In genomic region chrX:150062292-150063137, GRCh38 we compare ENCODE assay signal across 10 cellular contexts.
A peak's percentile ranks its signal among the peaks of the same experiment; 100 is the strongest.
DNase-seq lines count a peak whose midpoint lies in the region; ATAC-seq and TF ChIP-seq lines count a peak whose summit lies in the region.
"Had no signal": no experiment of that assay in that cellular context is flagged by ENCODE, and none has a peak within 500 bp of the region (broad histone marks: within the 10 kb centered on the region; RNA-seq: fewer than 3 reads in every experiment).

No MANE protein-coding gene starts in this region.

- H3K23ac ChIP-seq in mesenchymal stem cell (ENCODE audit: low read length in 2 of 2) = no peak overlapping the region

- H3K36me3 Mint-ChIP-seq in naive thymus-derived CD4-positive, alpha-beta T cell = no peaks in the 10 kb centered on the region

- no peaks in the 10 kb centered on the region for H3K79me1 ChIP-seq in mesenchymal stem cell (replicated peaks; ENCODE audit: low read length, poor library complexity, severe bottlenecking)

- intact Hi-C loops in body of pancreas (cut with DNase I) = no loop called here
- intact Hi-C loops in naive thymus-derived CD4-positive, alpha-beta T cell (cut with micrococcal nuclease) = no loop called here

- no peak overlapping the region for H3K4ac ChIP-seq in mesenchymal stem cell (ENCODE audit: low read depth in 1 of 2, low read length in 2 of 2)

- POLR2A ChIA-PET in naive thymus-derived CD4-positive, alpha-beta T cell (lab: Charles Lee) = interaction anchor here (0.6 kb wide), 1 partner anchor 672 kb away, joined by 3 read pairs; no protein-coding TSS in a partner anchor

- no peak overlapping the region for H3K14ac ChIP-seq in mesenchymal stem cell (ENCODE audit: low read length in 2 of 2)

- H3K4me1 Mint-ChIP-seq in naive thymus-derived CD4-positive, alpha-beta T cell = no peaks in the 10 kb centered on the region

- 51 to 65% methylated on average over 6 to 7 of the region's 8 CpGs for WGBS in body of pancreas, 2 donors
- 1% methylated on average over 5 of the region's 8 CpGs for WGBS in mesenchymal stem cell

- no peak overlapping the region for H4K8ac ChIP-seq in mesenchymal stem cell (ENCODE audit: low read length)

- no peak overlapping the region for H3K4me3 Mint-ChIP-seq in naive thymus-derived CD4-positive, alpha-beta T cell
- H3K4me3 Mint-ChIP-seq: activated T-helper 1 cell treated with anti-CD3 and anti-CD28 coated beads, Interleukin-12 subunit alpha, Interleukin-12 subunit beta, Interleukin-2, Interleukin-4 antibody, amounts not matched to agents 30 ng/mL and 10 ng/mL and 1 ng/mL, durations not matched to agents 14 hours and 24 hours and 36 hours had no signal

- TF ChIP-seq POLR2A in body of pancreas (IDR thresholded peaks at IDR 0.05) = no peak

- no peak overlapping the region for H2BK15ac ChIP-seq in mesenchymal stem cell (ENCODE audit: low read depth, poor library complexity, severe bottlenecking)

- CTCF ChIA-PET in naive thymus-derived CD4-positive, alpha-beta T cell (lab: Charles Lee) = no interaction called here

- no peak overlapping the region for H4K91ac ChIP-seq in mesenchymal stem cell (ENCODE audit: low read length)

- H2BK120ac ChIP-seq in mesenchymal stem cell (ENCODE audit: low read depth, low read length) = no peak overlapping the region

- H3K27ac ChIP-seq in body of pancreas (no peak overlapping the region), mesenchymal stem cell (ENCODE audit: low read length, poor library complexity, severe bottlenecking) (no peak overlapping the region)
- no peak overlapping the region for H3K27ac ChIP-seq in naive thymus-derived CD4-positive, alpha-beta T cell (ENCODE audit: low read depth, low read length)
- H3K27ac ChIP-seq: epithelial cell of prostate had no signal

- H3K9me3 Mint-ChIP-seq in naive thymus-derived CD4-positive, alpha-beta T cell = peaks cover 0 to 2% (median 0%) of the 10 kb centered on the region in 11 donors
- H3K9me3 Mint-ChIP-seq: activated T-helper 1 cell treated with anti-CD3 and anti-CD28 coated beads, Interleukin-12 subunit alpha, Interleukin-12 subunit beta, Interleukin-2, Interleukin-4 antibody, amounts not matched to agents 30 ng/mL and 10 ng/mL and 1 ng/mL, durations not matched to agents 14 hours and 24 hours and 36 hours had no signal

- no peak overlapping the region for H2BK12ac ChIP-seq in mesenchymal stem cell (ENCODE audit: low read length in 2 of 2)

- no peaks in the 10 kb centered on the region for H3K9me3 ChIP-seq in body of pancreas
- H3K9me3 ChIP-seq in mesenchymal stem cell (ENCODE audit: control insufficient read depth, low read length) = no peaks in the 10 kb centered on the region
- no peaks in the 10 kb centered on the region for H3K9me3 ChIP-seq in naive thymus-derived CD4-positive, alpha-beta T cell (ENCODE audit: control insufficient read depth in 2 of 3, low read length in 3 of 3)

- H2AK5ac ChIP-seq in mesenchymal stem cell (ENCODE audit: low read length, severe bottlenecking) = no peak overlapping the region

- H3K9ac ChIP-seq in mesenchymal stem cell (ENCODE audit: low read length) = peak overlapping the region; percentile 26

- H3K27me3 Mint-ChIP-seq in naive thymus-derived CD4-positive, alpha-beta T cell = peaks cover 0 to 8% (median 3%) of the 10 kb centered on the region in 5 donors

- H2AFZ ChIP-seq in mesenchymal stem cell (ENCODE audit: low read depth, low read length) = no peak overlapping the region

- no peaks in the 10 kb centered on the region for H3K36me3 ChIP-seq in body of pancreas (replicated peaks in 1 of 2; ENCODE audit: insufficient read depth in 1 of 2, low read depth in 2 of 2)
- H3K36me3 ChIP-seq in mesenchymal stem cell (ENCODE audit: control insufficient read depth in 1 of 2, insufficient read depth in 2 of 2, low read depth in 1 of 2, low read length in 2 of 2) = no peaks in the 10 kb centered on the region
- no peaks in the 10 kb centered on the region for H3K36me3 ChIP-seq in naive thymus-derived CD4-positive, alpha-beta T cell (ENCODE audit: control insufficient read depth in 2 of 3, insufficient read depth in 3 of 3, low read length in 3 of 3)

- no peak overlapping the region for H2BK5ac ChIP-seq in mesenchymal stem cell (ENCODE audit: low read depth, low read length, poor library complexity, severe bottlenecking)

- H3K18ac ChIP-seq in mesenchymal stem cell (ENCODE audit: low read depth in 1 of 2, low read length in 2 of 2) = no peak overlapping the region

- no peak for TF ChIP-seq CTCF in body of pancreas (IDR thresholded peaks at IDR 0.05)

- H3K4me2 ChIP-seq in mesenchymal stem cell (ENCODE audit: low read length, poor library complexity, severe bottlenecking) = no peak overlapping the region

- DNase-seq in DMS53 treated with DMSO at 0.1 percent for 48 hours (lab: John Stamatoyannopoulos, UW; ENCODE audit: unreplicated experiment) = peak; percentile 43
- peak; percentile 35 for DNase-seq in NCI-H1092 (lab: John Stamatoyannopoulos, UW)
- DNase-seq in body of pancreas = peak in 2 of 4 donors; percentile 15 to 35
- DNase-seq in mesenchymal stem cell = peak; percentile 78
- DNase-seq in naive thymus-derived CD4-positive, alpha-beta T cell = no peak

- H3K27me3 ChIP-seq in body of pancreas (no peaks in the 10 kb centered on the region), mesenchymal stem cell (ENCODE audit: control insufficient read depth in 1 of 2, insufficient read depth in 1 of 2, low read length in 2 of 2) (no peaks in the 10 kb centered on the region)
- no peaks in the 10 kb centered on the region for H3K27me3 ChIP-seq in naive thymus-derived CD4-positive, alpha-beta T cell (ENCODE audit: control insufficient read depth in 2 of 2, insufficient read depth in 2 of 2, low read length in 2 of 2)

- H3K4me3 ChIP-seq in body of pancreas = no peak overlapping the region
- no peak overlapping the region for H3K4me3 ChIP-seq in mesenchymal stem cell (ENCODE audit: insufficient read depth in 1 of 2, low read depth in 1 of 2, low read length in 2 of 2)
- H3K4me3 ChIP-seq in naive thymus-derived CD4-positive, alpha-beta T cell (ENCODE audit: low read length) = no peak overlapping the region

- ATAC-seq in body of pancreas (peak; percentile 24), GM18873 (IDR thresholded peaks at IDR 0.05; ENCODE audit: low FRiP score, unreplicated experiment) (no peak), GM18867 (IDR thresholded peaks at IDR 0.05; ENCODE audit: unreplicated experiment) (no peak), GM18861 (IDR thresholded peaks at IDR 0.05; ENCODE audit: unreplicated experiment) (no peak)
- ATAC-seq in naive thymus-derived CD4-positive, alpha-beta T cell = no peak

- H3K4me1 ChIP-seq in body of pancreas = no peaks in the 10 kb centered on the region
- peaks cover 3% of the 10 kb centered on the region for H3K4me1 ChIP-seq in mesenchymal stem cell (ENCODE audit: control insufficient read depth, insufficient read depth, low read depth, low read length)
- no peaks in the 10 kb centered on the region for H3K4me1 ChIP-seq in naive thymus-derived CD4-positive, alpha-beta T cell (ENCODE audit: control insufficient read depth in 2 of 2, insufficient read depth in 2 of 2, low read length in 2 of 2)

- H3K27ac Mint-ChIP-seq in naive thymus-derived CD4-positive, alpha-beta T cell = no peak overlapping the region
- H3K27ac Mint-ChIP-seq: activated T-helper 1 cell treated with anti-CD3 and anti-CD28 coated beads, Interleukin-12 subunit alpha, Interleukin-12 subunit beta, Interleukin-2, Interleukin-4 antibody, amounts not matched to agents 30 ng/mL and 10 ng/mL and 1 ng/mL, durations not matched to agents 14 hours and 24 hours and 36 hours had no signal

Comparison
In these comparisons a context has a peak if more than half of its experiments do, and no peak if none do; other contexts are left out.
1. DNase-seq: peak in DMS53 treated with DMSO at 0.1 percent for 48 hours (single experiment), NCI-H1092 (single experiment) and mesenchymal stem cell (single experiment); none in naive thymus-derived CD4-positive, alpha-beta T cell (0 of 9).